In the genomic region with DNA sequence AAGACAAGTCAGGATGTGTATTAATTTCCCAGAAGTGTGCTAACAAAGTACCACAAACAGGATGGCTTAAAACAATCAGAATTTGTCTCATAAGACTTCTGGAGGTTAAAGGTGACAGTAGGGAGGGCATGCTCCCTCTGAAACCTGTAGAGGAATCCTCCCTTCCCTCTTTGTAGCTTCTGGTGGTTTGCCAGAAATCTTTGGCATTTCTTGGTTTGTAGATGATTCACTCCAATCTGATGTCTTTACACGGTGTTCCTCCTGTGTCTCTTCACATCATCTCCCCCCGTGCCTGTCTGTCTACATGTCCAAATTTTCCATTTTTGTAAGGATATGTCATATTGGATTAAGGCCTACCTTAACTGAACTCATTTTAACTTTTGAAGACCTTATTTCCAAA, we compare ENCODE assay signal across 24 cellular contexts.
A peak's percentile ranks its signal among the peaks of the same experiment; 100 is the strongest.
DNase-seq lines count a peak whose midpoint lies in the region; ATAC-seq and TF ChIP-seq lines count a peak whose summit lies in the region.
"Had no signal": no experiment of that assay in that cellular context is flagged by ENCODE, and none has a peak within 500 bp of the region (broad histone marks: within the 10 kb centered on the region; RNA-seq: fewer than 3 reads in every experiment).

No MANE protein-coding gene starts in this region.

- H3K27me3 ChIP-seq in breast epithelium (no peaks in the 10 kb centered on the region), foreskin keratinocyte (no peaks in the 10 kb centered on the region)
- H3K27me3 ChIP-seq: esophagus squamous epithelium, spleen, upper lobe of right lung had no signal

- H3K36me3 ChIP-seq in breast epithelium, result no peaks in the 10 kb centered on the region
- H3K36me3 ChIP-seq: esophagus squamous epithelium, left ventricle myocardium inferior, spleen, upper lobe of right lung had no signal

- no peak for TF ChIP-seq POLR2A in breast epithelium (IDR thresholded peaks at IDR 0.05)

- H3K27me3 Mint-ChIP-seq in MCF 10A (ENCODE audit: insufficient read depth, unreplicated experiment) (no peaks in the 10 kb centered on the region), mesothelial cell of epicardium (ENCODE audit: low read depth) (no peaks in the 10 kb centered on the region)
- H3K27me3 Mint-ChIP-seq in effector memory CD8-positive, alpha-beta T cell, result no peaks in the 10 kb centered on the region
- H3K27me3 Mint-ChIP-seq: activated T-cell treated with anti-CD3 and anti-CD28 coated beads, Interleukin-2, amount 50 U/mL, for 24 hours had no signal

- intact Hi-C loops in MCF 10A (cut with micrococcal nuclease), result no loop called here
- intact Hi-C loops in breast epithelium (cut with DNase I; ENCODE audit: low total_unique reads), result no loop called here

- POLR2A ChIA-PET in MCF 10A (lab: Yijun Ruan, JAX), result interaction anchor here (0.6 to 1.0 kb wide), 2 partner anchors 168 to 307 kb away, joined by 3 to 4 read pairs; no protein-coding TSS in a partner anchor

- CTCF ChIA-PET in MCF 10A (lab: Yijun Ruan, JAX), result interaction anchor here (0.6 kb wide), 1 partner anchor 603 kb away, joined by 3 read pairs; no protein-coding TSS in a partner anchor

- H3K4me1 ChIP-seq in breast epithelium, result no peaks in the 10 kb centered on the region
- H3K4me1 ChIP-seq in foreskin keratinocyte, result peaks cover 7% of the 10 kb centered on the region
- H3K4me1 ChIP-seq: spleen, upper lobe of right lung had no signal

- no TSS peak for BruUV-seq in MCF 10A (replicated peaks; lab: Mats Ljungman, UMichigan)

- no peak overlapping the region for H3K4me3 ChIP-seq in breast epithelium
- H3K4me3 ChIP-seq: esophagus squamous epithelium, left ventricle myocardium inferior, spleen, upper lobe of right lung had no signal

- no peaks in the 10 kb centered on the region for H3K9me3 ChIP-seq in breast epithelium
- H3K9me3 ChIP-seq: esophagus squamous epithelium, left ventricle myocardium inferior, spleen, upper lobe of right lung had no signal

- H3K4me3 Mint-ChIP-seq in MCF 10A (ENCODE audit: unreplicated experiment) (no peak overlapping the region), mesothelial cell of epicardium (no peak overlapping the region)
- H3K4me3 Mint-ChIP-seq in effector memory CD8-positive, alpha-beta T cell, result no peak overlapping the region
- H3K4me3 Mint-ChIP-seq: activated T-cell treated with anti-CD3 and anti-CD28 coated beads, Interleukin-2, amount 50 U/mL, for 24 hours; CD14-positive monocyte had no signal

- TF ChIP-seq CTCF in MCF 10A (IDR thresholded peaks at IDR 0.05; ENCODE audit: unreplicated experiment) (no peak), breast epithelium (IDR thresholded peaks at IDR 0.05) (no peak), foreskin keratinocyte (conservative IDR thresholded peaks at IDR 0.05) (no peak), mesothelial cell of epicardium (IDR thresholded peaks at IDR 0.05; ENCODE audit: unreplicated experiment) (no peak), GM13977 (IDR thresholded peaks at IDR 0.05; ENCODE audit: extremely low read depth, insufficient read depth, missing control alignments) (no peak)

- peaks cover 6% of the 10 kb centered on the region for H3K36me3 Mint-ChIP-seq in MCF 10A (ENCODE audit: insufficient read depth, unreplicated experiment)
- H3K36me3 Mint-ChIP-seq in mesothelial cell of epicardium, result no peaks in the 10 kb centered on the region
- no peaks in the 10 kb centered on the region for H3K36me3 Mint-ChIP-seq in effector memory CD8-positive, alpha-beta T cell (ENCODE audit: insufficient read depth)
- H3K36me3 Mint-ChIP-seq: CD14-positive monocyte had no signal

- DNase-seq in MCF 10A (ENCODE audit: unreplicated experiment) (peak; percentile 82), breast epithelium (ENCODE audit: low spot score in 2 of 2) (no peak), amniotic epithelial cell (ENCODE audit: low read depth) (peak; percentile 86), foreskin keratinocyte (peak; percentile 51 to 77), mesothelial cell of epicardium (ENCODE audit: low spot score in 2 of 2, unreplicated experiment in 2 of 2) (no peak), GM13977 (ENCODE audit: low spot score) (no peak), SHP77 (lab: John Stamatoyannopoulos, UW) (no peak)
- DNase-seq in effector memory CD8-positive, alpha-beta T cell, result no peak
- DNase-seq: activated CD4-positive, alpha-beta T cell treated with anti-CD3 and anti-CD28 coated beads for 1 hour; activated naive CD4-positive, alpha-beta T cell; activated T-cell treated with anti-CD3 and anti-CD28 coated beads, Interleukin-2, amount 50 U/mL, for 24 hours; amygdala; cerebellar nuclear complex; effector CD4-positive, alpha-beta T cell; esophagus squamous epithelium; GF-D8; KG1; left ventricle myocardium inferior; NCI-H1092 treated with DMSO at 0.1 percent for 48 hours; NCI-H2029 treated with DMSO at 0.1 percent for 48 hours; spleen; upper lobe of right lung had no signal

- H3K9me3 Mint-ChIP-seq in MCF 10A (ENCODE audit: unreplicated experiment) (no peaks in the 10 kb centered on the region), mesothelial cell of epicardium (no peaks in the 10 kb centered on the region)
- peaks cover 0 to 7% of the 10 kb centered on the region in 2 donors for H3K9me3 Mint-ChIP-seq in effector memory CD8-positive, alpha-beta T cell
- H3K9me3 Mint-ChIP-seq: activated T-cell treated with anti-CD3 and anti-CD28 coated beads, Interleukin-2, amount 50 U/mL, for 24 hours had no signal

- H3K4me1 Mint-ChIP-seq in MCF 10A (ENCODE audit: insufficient read depth, unreplicated experiment) (peaks cover 11% of the 10 kb centered on the region), mesothelial cell of epicardium (peaks cover 20% of the 10 kb centered on the region)
- H3K4me1 Mint-ChIP-seq in effector memory CD8-positive, alpha-beta T cell (ENCODE audit: low read depth in 2 of 2), result no peaks in the 10 kb centered on the region
- H3K4me1 Mint-ChIP-seq: CD14-positive monocyte had no signal

- no peak overlapping the region for H3K27ac ChIP-seq in breast epithelium
- no peak overlapping the region for H3K27ac ChIP-seq in foreskin keratinocyte
- H3K27ac ChIP-seq: esophagus squamous epithelium, left ventricle myocardium inferior, RWPE1, spleen, upper lobe of right lung had no signal

- H3K27ac Mint-ChIP-seq in MCF 10A (ENCODE audit: low read depth, unreplicated experiment), result no peak overlapping the region
- H3K27ac Mint-ChIP-seq in mesothelial cell of epicardium, result no peak overlapping the region
- no peak overlapping the region for H3K27ac Mint-ChIP-seq in effector memory CD8-positive, alpha-beta T cell
- H3K27ac Mint-ChIP-seq: activated T-cell treated with anti-CD3 and anti-CD28 coated beads, Interleukin-2, amount 50 U/mL, for 24 hours; CD14-positive monocyte had no signal

- ATAC-seq in foreskin keratinocyte, result peak; percentile 48
- no peak for ATAC-seq in effector memory CD8-positive, alpha-beta T cell (replicated peaks)

- in situ Hi-C loops in GM13977 (cut with MboI; ENCODE audit: low pct_unique_long_range_greater_than_20kb, low sequenced_read_pairs, unreplicated experiment), result no loop called here

Comparison
In these comparisons a context has a peak if more than half of its experiments do, and no peak if none do; other contexts are left out.
1. DNase-seq: peak in MCF 10A (single experiment), amniotic epithelial cell (single experiment) and foreskin keratinocyte (2 of 2); none in breast epithelium (0 of 2), mesothelial cell of epicardium (0 of 2), GM13977 (single experiment), SHP77 (0 of 2) and effector memory CD8-positive, alpha-beta T cell (0 of 3).